In the genomic region with DNA sequence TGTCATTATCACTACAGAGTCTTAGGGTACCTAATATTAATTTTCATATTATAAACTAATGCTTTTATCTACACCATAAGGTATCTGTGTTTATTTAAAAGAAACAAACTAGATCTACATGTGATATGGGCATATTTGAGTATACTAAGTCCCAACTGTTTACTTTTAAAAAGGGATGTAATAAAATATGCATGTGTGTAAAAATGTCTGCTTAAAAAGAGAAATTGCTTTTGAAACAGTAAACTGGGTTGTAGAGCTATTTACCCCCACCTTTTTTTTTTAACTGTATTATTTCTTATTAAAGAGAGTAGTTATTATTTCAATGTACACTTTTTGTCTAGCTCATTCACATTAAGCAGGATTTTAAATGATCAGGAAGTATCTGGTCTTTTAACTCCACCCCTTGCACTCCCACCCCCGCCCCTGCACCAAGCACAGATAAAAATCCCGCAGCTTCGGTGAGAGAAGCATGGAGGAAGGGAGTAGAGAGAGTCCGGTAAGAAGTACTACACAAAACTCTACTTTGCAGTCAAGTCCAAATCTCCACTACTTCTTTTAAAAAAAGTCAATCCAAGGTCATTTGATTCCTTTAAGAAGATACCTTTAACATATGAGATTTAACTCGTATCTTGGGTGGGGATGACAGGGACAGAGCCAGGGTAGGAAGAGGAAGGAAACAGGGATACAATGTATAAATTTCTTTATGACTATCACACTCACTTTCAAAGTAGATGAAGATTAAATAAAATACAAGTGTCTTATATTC, we compare ENCODE assay signal across 8 cellular contexts.
A peak's percentile ranks its signal among the peaks of the same experiment; 100 is the strongest.
DNase-seq lines count a peak whose midpoint lies in the region; ATAC-seq and TF ChIP-seq lines count a peak whose summit lies in the region.

No MANE protein-coding gene starts in this region.

- peaks cover 26% of the 10 kb centered on the region for H3K4me1 Mint-ChIP-seq in T-helper 1 cell treated with Interleukin-12 subunit alpha and Interleukin-12 subunit beta and Interleukin-4 antibody, amounts not matched to agents 30 μg/mL and 1 μg/mL, for 36 hours (ENCODE audit: low read depth)

- no peak overlapping the region for H3K4ac ChIP-seq in mesendoderm (ENCODE audit: low read depth, low read length)

- H3K23ac ChIP-seq in mesendoderm (ENCODE audit: low read length), result no peak overlapping the region

- peaks cover 29% of the 10 kb centered on the region for H3K79me2 ChIP-seq in mesendoderm (ENCODE audit: control insufficient read depth, insufficient read depth, low read length)

- no peak for TF ChIP-seq CTCF in testis (IDR thresholded peaks at IDR 0.05)

- H3K27ac Mint-ChIP-seq in T-helper 1 cell treated with Interleukin-12 subunit alpha and Interleukin-12 subunit beta and Interleukin-4 antibody, amounts not matched to agents 30 μg/mL and 1 μg/mL, for 36 hours, result peak overlapping the region; percentile 88

- no peak overlapping the region for H3K56ac ChIP-seq in mesendoderm (ENCODE audit: low read length)

- H4K5ac ChIP-seq in mesendoderm (ENCODE audit: low read length), result no peak overlapping the region

- no peak for TF ChIP-seq POLR2A in testis (IDR thresholded peaks at IDR 0.05)

- H3K4me3 Mint-ChIP-seq in T-helper 1 cell treated with Interleukin-12 subunit alpha and Interleukin-12 subunit beta and Interleukin-4 antibody, amounts not matched to agents 30 μg/mL and 1 μg/mL, for 36 hours, result peak overlapping the region; percentile 95

- TF ChIP-seq RAD21 in Ishikawa (IDR thresholded peaks at IDR 0.05; ENCODE audit: low read depth), result no peak

- H3K36me3 Mint-ChIP-seq in T-helper 1 cell treated with Interleukin-12 subunit alpha and Interleukin-12 subunit beta and Interleukin-4 antibody, amounts not matched to agents 30 μg/mL and 1 μg/mL, for 36 hours (ENCODE audit: low read depth), result peaks cover 19% of the 10 kb centered on the region

- no peaks in the 10 kb centered on the region for H3K36me3 ChIP-seq in mesendoderm (ENCODE audit: control insufficient read depth, insufficient read depth, low read length)
- H3K36me3 ChIP-seq in testis (ENCODE audit: low read depth, missing control alignments), result no peaks in the 10 kb centered on the region

- no peak for TF ChIP-seq EP300 in Ishikawa (IDR thresholded peaks at IDR 0.05; ENCODE audit: borderline replicate concordance)

- H2BK5ac ChIP-seq in mesendoderm (ENCODE audit: low read length), result no peak overlapping the region

- DNase-seq in EH (ENCODE audit: low read depth) (peak; percentile 59), dermis microvascular lymphatic vessel endothelial cell (ENCODE audit: low read depth in 2 of 2) (peak; percentile 35 to 65), mesendoderm (peak; percentile 78), testis (peak; percentile 62), occipital lobe (lab: John Stamatoyannopoulos, UW) (no peak)

- H3K79me1 ChIP-seq in mesendoderm (ENCODE audit: low read length), result no peaks in the 10 kb centered on the region

- H3K4me1 ChIP-seq in mesendoderm (ENCODE audit: control insufficient read depth, low read depth, low read length) (no peaks in the 10 kb centered on the region), testis (peaks cover 24% of the 10 kb centered on the region)

- H3K9me3 ChIP-seq in testis, result no peaks in the 10 kb centered on the region

- H3K4me3 ChIP-seq in mesendoderm (ENCODE audit: low read length) (peak overlapping the region; percentile 44), testis (peak overlapping the region; percentile 6 to 27)

- H2AK5ac ChIP-seq in mesendoderm (ENCODE audit: low read length), result no peak overlapping the region

- H2BK120ac ChIP-seq in mesendoderm (ENCODE audit: low read depth, low read length), result no peak overlapping the region

- no peak overlapping the region for H3K27ac ChIP-seq in mesendoderm (ENCODE audit: low read depth, low read length)
- peak overlapping the region; percentile 78 to 89 for H3K27ac ChIP-seq in testis

- no peak for ATAC-seq in HG03175 (IDR thresholded peaks at IDR 0.05; ENCODE audit: unreplicated experiment)

- no peak overlapping the region for H3K18ac ChIP-seq in mesendoderm (ENCODE audit: low read length)

- peak overlapping the region; percentile 65 for H3K9ac ChIP-seq in mesendoderm (ENCODE audit: low read length)

- no CpG with 5 or more reads among the region's 5 CpGs for WGBS in mesendoderm (ENCODE audit: extremely low coverage, insufficient coverage, low lambda C conversion rate)
- 14 to 26% methylated on average over 5 of the region's 5 CpGs for WGBS in testis, 2 donors

- H3K9me3 Mint-ChIP-seq in T-helper 1 cell treated with Interleukin-12 subunit alpha and Interleukin-12 subunit beta and Interleukin-4 antibody, amounts not matched to agents 30 μg/mL and 1 μg/mL, for 36 hours, result no peaks in the 10 kb centered on the region

- H2BK15ac ChIP-seq in mesendoderm (replicated peaks; ENCODE audit: low read depth), result no peak overlapping the region

- H4K8ac ChIP-seq in mesendoderm (ENCODE audit: low read depth, low read length), result no peak overlapping the region

- intact Hi-C loops in testis (cut with DNase I; ENCODE audit: low total_unique reads), result no loop called here

- no peaks in the 10 kb centered on the region for H3K27me3 Mint-ChIP-seq in T-helper 1 cell treated with Interleukin-12 subunit alpha and Interleukin-12 subunit beta and Interleukin-4 antibody, amounts not matched to agents 30 μg/mL and 1 μg/mL, for 36 hours (ENCODE audit: low read depth)

- H3K27me3 ChIP-seq in mesendoderm (ENCODE audit: insufficient read depth, low read length, poor library complexity), result no peaks in the 10 kb centered on the region
- H3K27me3 ChIP-seq in testis, result no peaks in the 10 kb centered on the region

- peak overlapping the region; percentile 37 for H3K4me2 ChIP-seq in mesendoderm (ENCODE audit: low read length)

TF ChIP-seq in Ishikawa, 13 proteins besides CTCF, POLR2A, EP300 and RAD21:
- TF ChIP-seq TEAD4 (IDR thresholded peaks at IDR 0.05) (no peak), FOXM1 (IDR thresholded peaks at IDR 0.05; ENCODE audit: borderline replicate concordance, low read depth) (0 out of 2 replicates have a peak, but pooled peaks have one; percentile 13), CEBPB (IDR thresholded peaks at IDR 0.05) (no peak), CREB1 (IDR thresholded peaks at IDR 0.05; ENCODE audit: low read depth) (no peak), EGR1 (IDR thresholded peaks at IDR 0.05) (peak; percentile 33; the same call in 1 of the 2 replicates), TCF12 (IDR thresholded peaks at IDR 0.05; ENCODE audit: low read depth) (no peak)
